In the genomic region with DNA sequence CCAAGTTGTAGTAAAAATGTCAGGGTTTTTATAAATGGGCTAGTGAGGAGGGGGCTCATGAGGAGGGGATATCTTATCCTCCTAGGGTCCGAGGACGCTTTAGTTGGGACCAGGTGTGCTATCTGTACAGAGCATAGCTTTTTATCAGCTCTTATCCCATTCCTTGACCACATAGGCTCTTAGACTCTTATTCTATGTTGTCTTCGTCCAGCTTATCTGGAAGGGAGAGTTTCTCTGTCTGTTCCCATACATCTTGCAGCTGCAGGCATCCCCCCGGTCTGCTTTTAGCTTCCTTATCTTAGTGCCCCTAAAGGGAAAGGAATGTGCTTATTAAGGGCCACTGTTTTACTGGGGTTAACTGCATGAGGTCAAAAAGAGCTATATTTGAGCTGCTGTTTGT, we compare ENCODE assay signal across 21 cellular contexts. TPM values are rescaled to one million over a fixed set of nuclear protein-coding genes. Genes with fewer than 3 reads are reported as not detected.
DNase-seq lines count a peak whose midpoint lies in the region; ATAC-seq and TF ChIP-seq lines count a peak whose summit lies in the region.
"Had no signal": no experiment of that assay in that cellular context is flagged by ENCODE, and none has a peak within 500 bp of the region (broad histone marks: within the 10 kb centered on the region; RNA-seq: fewer than 3 reads in every experiment).

No MANE protein-coding gene starts in this region.

- no peaks in the 10 kb centered on the region for H3K27me3 Mint-ChIP-seq in activated CD4-positive, alpha-beta T cell treated with anti-CD3 and anti-CD28 coated beads, Interleukin-2, amount 10 ng/mL, durations not matched to agents 7 days and 5 days
- H3K27me3 Mint-ChIP-seq in activated CD4-positive, alpha-beta T cell treated with anti-CD3 and anti-CD28 coated beads for 36 hours = no peaks in the 10 kb centered on the region
- H3K27me3 Mint-ChIP-seq in progenitor cell of endocrine pancreas = no peaks in the 10 kb centered on the region
- H3K27me3 Mint-ChIP-seq in activated CD4-positive, alpha-beta memory T cell treated with anti-CD3 and anti-CD28 coated beads for 36 hours = no peaks in the 10 kb centered on the region
- H3K27me3 Mint-ChIP-seq: B cell had no signal

- H3K4me3 ChIP-seq in fibroblast of villous mesenchyme (ENCODE audit: low read depth, low read length) = no peak overlapping the region
- H3K4me3 ChIP-seq: GM12878 had no signal

- POLR2A ChIA-PET in activated CD4-positive, alpha-beta T cell treated with anti-CD3 and anti-CD28 coated beads, Interleukin-2, amount 10 ng/mL, durations not matched to agents 7 days and 5 days (lab: Charles Lee) = no interaction called here
- POLR2A ChIA-PET in activated CD4-positive, alpha-beta T cell treated with anti-CD3 and anti-CD28 coated beads for 36 hours (lab: Charles Lee) = no interaction called here
- POLR2A ChIA-PET in activated CD4-positive, alpha-beta memory T cell treated with anti-CD3 and anti-CD28 coated beads for 36 hours (lab: Charles Lee) = no interaction called here

- H3K4me1 Mint-ChIP-seq in activated CD4-positive, alpha-beta T cell treated with anti-CD3 and anti-CD28 coated beads, Interleukin-2, amount 10 ng/mL, durations not matched to agents 7 days and 5 days = no peaks in the 10 kb centered on the region
- peaks cover 5% of the 10 kb centered on the region for H3K4me1 Mint-ChIP-seq in activated CD4-positive, alpha-beta T cell treated with anti-CD3 and anti-CD28 coated beads for 36 hours
- H3K4me1 Mint-ChIP-seq in progenitor cell of endocrine pancreas (ENCODE audit: low read depth) = peaks cover 17% of the 10 kb centered on the region
- peaks cover 1% of the 10 kb centered on the region for H3K4me1 Mint-ChIP-seq in activated CD4-positive, alpha-beta memory T cell treated with anti-CD3 and anti-CD28 coated beads for 36 hours (ENCODE audit: low read depth)
- H3K4me1 Mint-ChIP-seq: B cell had no signal

- H3K27ac Mint-ChIP-seq in activated CD4-positive, alpha-beta T cell treated with anti-CD3 and anti-CD28 coated beads, Interleukin-2, amount 10 ng/mL, durations not matched to agents 7 days and 5 days = peak overlapping the region; percentile 57
- no peak overlapping the region for H3K27ac Mint-ChIP-seq in activated CD4-positive, alpha-beta T cell treated with anti-CD3 and anti-CD28 coated beads for 36 hours
- peak overlapping the region; percentile 76 for H3K27ac Mint-ChIP-seq in progenitor cell of endocrine pancreas
- no peak overlapping the region for H3K27ac Mint-ChIP-seq in activated CD4-positive, alpha-beta memory T cell treated with anti-CD3 and anti-CD28 coated beads for 36 hours
- H3K27ac Mint-ChIP-seq: B cell; CD8-positive, alpha-beta T cell had no signal

- no peak for ATAC-seq in activated CD4-positive, alpha-beta T cell treated with anti-CD3 and anti-CD28 coated beads for 36 hours
- ATAC-seq in left colon = no peak
- ATAC-seq: CD8-positive, alpha-beta T cell; GM12878; Panc1 had no signal

- peaks cover 74% of the 10 kb centered on the region for H3K36me3 Mint-ChIP-seq in activated CD4-positive, alpha-beta T cell treated with anti-CD3 and anti-CD28 coated beads, Interleukin-2, amount 10 ng/mL, durations not matched to agents 7 days and 5 days (ENCODE audit: low read depth)
- peaks cover 60% of the 10 kb centered on the region for H3K36me3 Mint-ChIP-seq in activated CD4-positive, alpha-beta T cell treated with anti-CD3 and anti-CD28 coated beads for 36 hours (ENCODE audit: low read depth)
- peaks cover 12% of the 10 kb centered on the region for H3K36me3 Mint-ChIP-seq in progenitor cell of endocrine pancreas (ENCODE audit: insufficient read depth)
- peaks cover 50% of the 10 kb centered on the region for H3K36me3 Mint-ChIP-seq in activated CD4-positive, alpha-beta memory T cell treated with anti-CD3 and anti-CD28 coated beads for 36 hours

- no peak overlapping the region for H3K4me3 Mint-ChIP-seq in activated CD4-positive, alpha-beta T cell treated with anti-CD3 and anti-CD28 coated beads, Interleukin-2, amount 10 ng/mL, durations not matched to agents 7 days and 5 days
- no peak overlapping the region for H3K4me3 Mint-ChIP-seq in activated CD4-positive, alpha-beta T cell treated with anti-CD3 and anti-CD28 coated beads for 36 hours
- H3K4me3 Mint-ChIP-seq in progenitor cell of endocrine pancreas (ENCODE audit: low read depth) = peak overlapping the region; percentile 11
- H3K4me3 Mint-ChIP-seq in activated CD4-positive, alpha-beta memory T cell treated with anti-CD3 and anti-CD28 coated beads for 36 hours = no peak overlapping the region
- H3K4me3 Mint-ChIP-seq: B cell; CD8-positive, alpha-beta T cell had no signal

- DNase-seq in activated CD4-positive, alpha-beta T cell treated with anti-CD3 and anti-CD28 coated beads, Interleukin-2, amount 10 ng/mL, durations not matched to agents 7 days and 5 days = no peak
- DNase-seq in activated CD4-positive, alpha-beta T cell treated with anti-CD3 and anti-CD28 coated beads for 36 hours = no peak
- DNase-seq in amniotic epithelial cell (ENCODE audit: low read depth) (peak; percentile 15), fibroblast of villous mesenchyme (ENCODE audit: low read depth) (peak; percentile 91), progenitor cell of endocrine pancreas (ENCODE audit: low spot score, unreplicated experiment) (no peak), NCI-H748 treated with DMSO at 0.1 percent for 48 hours (lab: John Stamatoyannopoulos, UW) (no peak), left colon (no peak)
- no peak for DNase-seq in activated CD4-positive, alpha-beta memory T cell treated with anti-CD3 and anti-CD28 coated beads for 36 hours
- DNase-seq: CD8-positive, alpha-beta T cell; DND-41; GDM1; KBM-7; MV-4-11; NCI-H1417; NCI-H2029; NCI-H2171; NCI-H446 treated with DMSO at 0.1 percent for 48 hours; NCI-H774 had no signal

- H3K9me3 Mint-ChIP-seq in activated CD4-positive, alpha-beta T cell treated with anti-CD3 and anti-CD28 coated beads, Interleukin-2, amount 10 ng/mL, durations not matched to agents 7 days and 5 days = peaks cover 2% of the 10 kb centered on the region
- no peaks in the 10 kb centered on the region for H3K9me3 Mint-ChIP-seq in activated CD4-positive, alpha-beta T cell treated with anti-CD3 and anti-CD28 coated beads for 36 hours (ENCODE audit: low read depth)
- no peaks in the 10 kb centered on the region for H3K9me3 Mint-ChIP-seq in progenitor cell of endocrine pancreas (ENCODE audit: low read depth)
- H3K9me3 Mint-ChIP-seq in activated CD4-positive, alpha-beta memory T cell treated with anti-CD3 and anti-CD28 coated beads for 36 hours = no peaks in the 10 kb centered on the region
- H3K9me3 Mint-ChIP-seq: CD8-positive, alpha-beta T cell had no signal

- intact Hi-C loops in activated CD4-positive, alpha-beta T cell treated with anti-CD3 and anti-CD28 coated beads for 36 hours (cut with DNase I, micrococcal nuclease) = no loop called here
- intact Hi-C loops in left colon (cut with DNase I, micrococcal nuclease) = no loop called here
- intact Hi-C loops in activated CD4-positive, alpha-beta memory T cell treated with anti-CD3 and anti-CD28 coated beads for 36 hours (cut with micrococcal nuclease) = no loop called here

- no peak for TF ChIP-seq CTCF in fibroblast of villous mesenchyme (IDR thresholded peaks at IDR 0.05; ENCODE audit: insufficient read depth, low read depth, low read length)
- no peak for TF ChIP-seq CTCF in progenitor cell of endocrine pancreas (IDR thresholded peaks at IDR 0.05; ENCODE audit: unreplicated experiment)

- CTCF ChIA-PET in activated CD4-positive, alpha-beta T cell treated with anti-CD3 and anti-CD28 coated beads, Interleukin-2, amount 10 ng/mL, durations not matched to agents 7 days and 5 days (lab: Charles Lee) = no interaction called here
- CTCF ChIA-PET in activated CD4-positive, alpha-beta T cell treated with anti-CD3 and anti-CD28 coated beads for 36 hours (lab: Charles Lee) = interaction anchor here (0.6 to 1.3 kb wide), 2 partner anchors 11 to 63 kb away, joined by 3 to 4 read pairs; no protein-coding TSS in a partner anchor
- CTCF ChIA-PET in activated CD4-positive, alpha-beta memory T cell treated with anti-CD3 and anti-CD28 coated beads for 36 hours (lab: Charles Lee) = no interaction called here

RNA-seq across cellular contexts. Expression of a gene that starts 44.8 kb away (rescaled TPM):
- total RNA-seq in activated CD4-positive, alpha-beta T cell treated with anti-CD3 and anti-CD28 coated beads, Interleukin-2, amount 10 ng/mL, durations not matched to agents 7 days and 5 days = 10 to 100 TPM; 36.1 to 49.1 TPM
- total RNA-seq in activated CD4-positive, alpha-beta T cell treated with anti-CD3 and anti-CD28 coated beads for 36 hours = 10 to 100 TPM; 56.8 to 85.5 TPM
- total RNA-seq in fibroblast of villous mesenchyme (9.1 and 10.3 TPM in 2 replicates), progenitor cell of endocrine pancreas (19.0 and 20.2 TPM in 2 replicates), left colon (10 to 100 TPM; 16.9 to 26.2 TPM)
- 10 to 100 TPM; 24.7 to 31.6 TPM for total RNA-seq in activated CD4-positive, alpha-beta memory T cell treated with anti-CD3 and anti-CD28 coated beads for 36 hours

Comparison
In these comparisons a context has a peak if more than half of its experiments do, and no peak if none do; other contexts are left out.
1. H3K27ac Mint-ChIP-seq: peak in activated CD4-positive, alpha-beta T cell treated with anti-CD3 and anti-CD28 coated beads, Interleukin-2, amount 10 ng/mL, durations not matched to agents 7 days and 5 days (single experiment) and progenitor cell of endocrine pancreas (single experiment); none in activated CD4-positive, alpha-beta T cell treated with anti-CD3 and anti-CD28 coated beads for 36 hours (single experiment) and activated CD4-positive, alpha-beta memory T cell treated with anti-CD3 and anti-CD28 coated beads for 36 hours (single experiment).
2. DNase-seq: peak in amniotic epithelial cell (single experiment) and fibroblast of villous mesenchyme (single experiment); none in activated CD4-positive, alpha-beta T cell treated with anti-CD3 and anti-CD28 coated beads, Interleukin-2, amount 10 ng/mL, durations not matched to agents 7 days and 5 days (single experiment), activated CD4-positive, alpha-beta T cell treated with anti-CD3 and anti-CD28 coated beads for 36 hours (single experiment), progenitor cell of endocrine pancreas (single experiment), NCI-H748 treated with DMSO at 0.1 percent for 48 hours (single experiment), left colon (0 of 2) and activated CD4-positive, alpha-beta memory T cell treated with anti-CD3 and anti-CD28 coated beads for 36 hours (single experiment).